ENCODE assay signal across 1 cellular context in genomic region chr17:5418858-5419355, GRCh38.
A peak's percentile ranks its signal among the peaks of the same experiment; 100 is the strongest.
TF ChIP-seq lines count a peak whose summit lies in the region.

No MANE protein-coding gene starts in this region.

TF ChIP-seq in H1, 55 proteins besides CTCF, POLR2A, EP300 and RAD21:
- TF ChIP-seq CHD7 (IDR thresholded peaks at IDR 0.05; ENCODE audit: insufficient replicate concordance, low read length) (no peak), FOSL1 (IDR thresholded peaks at IDR 0.05; ENCODE audit: insufficient read depth, low read depth, low read length) (no peak), SAP30 (IDR thresholded peaks at IDR 0.05; ENCODE audit: insufficient read depth, insufficient replicate concordance, low read length) (peak; percentile 17)
